Comparison of ENCODE assay signal across 14 cellular contexts in genomic region chr5:61177070-61177469, GRCh38. TPM values are rescaled to one million over a fixed set of nuclear protein-coding genes. Genes with fewer than 3 reads are reported as not detected.
DNase-seq lines count a peak whose midpoint lies in the region; ATAC-seq, FAIRE-seq and TF ChIP-seq lines count a peak whose summit lies in the region.
"Had no signal": no experiment of that assay in that cellular context is flagged by ENCODE, and none has a peak within 500 bp of the region (broad histone marks: within the 10 kb centered on the region; RNA-seq: fewer than 3 reads in every experiment).

No MANE protein-coding gene starts in this region.

- WGBS in thyroid gland, 2 donors, result 29 to 53% methylated on average over 3 of the region's 3 CpGs

- H3K4me3 ChIP-seq in thyroid gland (replicated peaks in 1 of 3), result no peak overlapping the region

- H3K4me1 Mint-ChIP-seq in dendritic cell treated with granulocyte-macrophage colony-stimulating factor and Interleukin-4, amounts not matched to agents 40 ng/mL and 50 ng/mL, for 4 days (ENCODE audit: low read depth), result peaks cover 25% of the 10 kb centered on the region
- H3K4me1 Mint-ChIP-seq: H9 had no signal

- H3K27me3 Mint-ChIP-seq in dendritic cell treated with granulocyte-macrophage colony-stimulating factor and Interleukin-4, amounts not matched to agents 40 ng/mL and 50 ng/mL, for 4 days, result no peaks in the 10 kb centered on the region
- H3K27me3 Mint-ChIP-seq: CD4-positive, alpha-beta T cell had no signal

- H3K4me1 ChIP-seq in thyroid gland, result peaks cover 26 to 44% of the 10 kb centered on the region in 2 donors

- peak; percentile 7 for DNase-seq in NCI-H2196 (lab: John Stamatoyannopoulos, UW; ENCODE audit: unreplicated experiment)
- no peak for DNase-seq in NCI-H2196 treated with DMSO at 0.1 percent for 48 hours (lab: John Stamatoyannopoulos, UW; ENCODE audit: unreplicated experiment)
- DNase-seq in NCI-H1092 treated with DMSO at 0.1 percent for 48 hours (lab: John Stamatoyannopoulos, UW), result peak; percentile 1
- DNase-seq in thyroid gland, result peak; percentile 83 to 86
- no peak for DNase-seq in activated CD4-positive, alpha-beta T cell treated with anti-CD3 and anti-CD28 coated beads, Interleukin-2, amount 50 U/mL, for 48 hours
- DNase-seq in HTR-8/SVneo (ENCODE audit: insufficient read length, low spot score), result no peak
- DNase-seq: ACHN; CD4-positive, alpha-beta T cell; DND-41; GDM1; GOT3; H9 had no signal

- no peak for FAIRE-seq in HTR-8/SVneo (lab: Jason Lieb, UNC)

- intact Hi-C loops in dendritic cell treated with granulocyte-macrophage colony-stimulating factor and Interleukin-4, amounts not matched to agents 40 ng/mL and 50 ng/mL, for 4 days (cut with micrococcal nuclease), result loop anchor here (10.0 kb wide), 1 partner anchor 48 kb away; no protein-coding TSS in a partner anchor
- intact Hi-C loops in thyroid gland (cut with DNase I), result loop anchor here (5.0 kb wide), 1 partner anchor 155 kb away; the partner anchor contains the start of gene ZSWIM6

- H3K36me3 Mint-ChIP-seq in dendritic cell treated with granulocyte-macrophage colony-stimulating factor and Interleukin-4, amounts not matched to agents 40 ng/mL and 50 ng/mL, for 4 days (ENCODE audit: low read depth), result peaks cover 4% of the 10 kb centered on the region

- peak overlapping the region; percentile 0 for H3K27ac Mint-ChIP-seq in dendritic cell treated with granulocyte-macrophage colony-stimulating factor and Interleukin-4, amounts not matched to agents 40 ng/mL and 50 ng/mL, for 4 days
- H3K27ac Mint-ChIP-seq: CD4-positive, alpha-beta T cell; H9 had no signal

- TF ChIP-seq POLR2A in thyroid gland (IDR thresholded peaks at IDR 0.05), result no peak

- TF ChIP-seq CTCF in thyroid gland (IDR thresholded peaks at IDR 0.05), result no peak

- H3K9me3 Mint-ChIP-seq in dendritic cell treated with granulocyte-macrophage colony-stimulating factor and Interleukin-4, amounts not matched to agents 40 ng/mL and 50 ng/mL, for 4 days, result no peaks in the 10 kb centered on the region
- H3K9me3 Mint-ChIP-seq: CD4-positive, alpha-beta T cell; H9 had no signal

- H3K36me3 ChIP-seq in thyroid gland, result no peaks in the 10 kb centered on the region

- H3K9me3 ChIP-seq in thyroid gland, result no peaks in the 10 kb centered on the region

- peak overlapping the region; percentile 31 to 73 (median 58) for H3K27ac ChIP-seq in thyroid gland

- no peak overlapping the region for H3K4me3 Mint-ChIP-seq in dendritic cell treated with granulocyte-macrophage colony-stimulating factor and Interleukin-4, amounts not matched to agents 40 ng/mL and 50 ng/mL, for 4 days
- H3K4me3 Mint-ChIP-seq: CD4-positive, alpha-beta T cell; H9 had no signal

- no peaks in the 10 kb centered on the region for H3K27me3 ChIP-seq in thyroid gland

- ATAC-seq in GM19324 (IDR thresholded peaks at IDR 0.05; ENCODE audit: low FRiP score, unreplicated experiment), result no peak

RNA-seq across cellular contexts. Expression of gene SMIM15, which starts 14.8 kb away (rescaled TPM):
- total RNA-seq in thyroid gland, result 10 to 100 TPM; 37.4 to 55.9 (median 41.2) TPM

Comparison
In these comparisons a context has a peak if more than half of its experiments do, and no peak if none do; other contexts are left out.
1. DNase-seq: peak in NCI-H2196 (single experiment), NCI-H1092 treated with DMSO at 0.1 percent for 48 hours (single experiment) and thyroid gland (2 of 2); none in NCI-H2196 treated with DMSO at 0.1 percent for 48 hours (single experiment), activated CD4-positive, alpha-beta T cell treated with anti-CD3 and anti-CD28 coated beads, Interleukin-2, amount 50 U/mL, for 48 hours (0 of 2) and HTR-8/SVneo (single experiment).